Comparison of ENCODE assay signal across 1 cellular context in genomic region chr16:27778171-27778925, GRCh38.
TF ChIP-seq lines count a peak whose summit lies in the region.

No MANE protein-coding gene starts in this region.

TF ChIP-seq in WTC11, 78 proteins besides CTCF, POLR2A, EP300 and RAD21 (continued from another document):
- TF ChIP-seq, protein P1, sequence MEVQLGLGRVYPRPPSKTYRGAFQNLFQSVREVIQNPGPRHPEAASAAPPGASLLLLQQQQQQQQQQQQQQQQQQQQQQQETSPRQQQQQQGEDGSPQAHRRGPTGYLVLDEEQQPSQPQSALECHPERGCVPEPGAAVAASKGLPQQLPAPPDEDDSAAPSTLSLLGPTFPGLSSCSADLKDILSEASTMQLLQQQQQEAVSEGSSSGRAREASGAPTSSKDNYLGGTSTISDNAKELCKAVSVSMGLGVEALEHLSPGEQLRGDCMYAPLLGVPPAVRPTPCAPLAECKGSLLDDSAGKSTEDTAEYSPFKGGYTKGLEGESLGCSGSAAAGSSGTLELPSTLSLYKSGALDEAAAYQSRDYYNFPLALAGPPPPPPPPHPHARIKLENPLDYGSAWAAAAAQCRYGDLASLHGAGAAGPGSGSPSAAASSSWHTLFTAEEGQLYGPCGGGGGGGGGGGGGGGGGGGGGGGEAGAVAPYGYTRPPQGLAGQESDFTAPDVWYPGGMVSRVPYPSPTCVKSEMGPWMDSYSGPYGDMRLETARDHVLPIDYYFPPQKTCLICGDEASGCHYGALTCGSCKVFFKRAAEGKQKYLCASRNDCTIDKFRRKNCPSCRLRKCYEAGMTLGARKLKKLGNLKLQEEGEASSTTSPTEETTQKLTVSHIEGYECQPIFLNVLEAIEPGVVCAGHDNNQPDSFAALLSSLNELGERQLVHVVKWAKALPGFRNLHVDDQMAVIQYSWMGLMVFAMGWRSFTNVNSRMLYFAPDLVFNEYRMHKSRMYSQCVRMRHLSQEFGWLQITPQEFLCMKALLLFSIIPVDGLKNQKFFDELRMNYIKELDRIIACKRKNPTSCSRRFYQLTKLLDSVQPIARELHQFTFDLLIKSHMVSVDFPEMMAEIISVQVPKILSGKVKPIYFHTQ (CRISPR knock-in tag; IDR thresholded peaks at IDR 0.05): no peak
- TF ChIP-seq, protein P2, sequence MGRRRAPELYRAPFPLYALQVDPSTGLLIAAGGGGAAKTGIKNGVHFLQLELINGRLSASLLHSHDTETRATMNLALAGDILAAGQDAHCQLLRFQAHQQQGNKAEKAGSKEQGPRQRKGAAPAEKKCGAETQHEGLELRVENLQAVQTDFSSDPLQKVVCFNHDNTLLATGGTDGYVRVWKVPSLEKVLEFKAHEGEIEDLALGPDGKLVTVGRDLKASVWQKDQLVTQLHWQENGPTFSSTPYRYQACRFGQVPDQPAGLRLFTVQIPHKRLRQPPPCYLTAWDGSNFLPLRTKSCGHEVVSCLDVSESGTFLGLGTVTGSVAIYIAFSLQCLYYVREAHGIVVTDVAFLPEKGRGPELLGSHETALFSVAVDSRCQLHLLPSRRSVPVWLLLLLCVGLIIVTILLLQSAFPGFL (CRISPR knock-in tag; IDR thresholded peaks at IDR 0.05; ENCODE audit: borderline replicate concordance): no peak
- TF ChIP-seq ZNF532 (CRISPR knock-in tag; IDR thresholded peaks at IDR 0.05; ENCODE audit: borderline replicate concordance): no peak
- TF ChIP-seq FOXP1 (CRISPR knock-in tag; IDR thresholded peaks at IDR 0.05; ENCODE audit: borderline replicate concordance): no peak
- no peak for TF ChIP-seq STAT6 (CRISPR knock-in tag; conservative IDR thresholded peaks at IDR 0.05; ENCODE audit: low read depth)
- TF ChIP-seq FOXJ3 (CRISPR knock-in tag; IDR thresholded peaks at IDR 0.05; ENCODE audit: borderline replicate concordance): no peak
- no peak for TF ChIP-seq JAZF1 (CRISPR knock-in tag; IDR thresholded peaks at IDR 0.05)
- no peak for TF ChIP-seq E2F5 (CRISPR knock-in tag; IDR thresholded peaks at IDR 0.05)
- TF ChIP-seq USF1 (CRISPR knock-in tag; IDR thresholded peaks at IDR 0.05): no peak
- TF ChIP-seq PRRX2 (CRISPR knock-in tag; IDR thresholded peaks at IDR 0.05): no peak
- TF ChIP-seq, protein P3, sequence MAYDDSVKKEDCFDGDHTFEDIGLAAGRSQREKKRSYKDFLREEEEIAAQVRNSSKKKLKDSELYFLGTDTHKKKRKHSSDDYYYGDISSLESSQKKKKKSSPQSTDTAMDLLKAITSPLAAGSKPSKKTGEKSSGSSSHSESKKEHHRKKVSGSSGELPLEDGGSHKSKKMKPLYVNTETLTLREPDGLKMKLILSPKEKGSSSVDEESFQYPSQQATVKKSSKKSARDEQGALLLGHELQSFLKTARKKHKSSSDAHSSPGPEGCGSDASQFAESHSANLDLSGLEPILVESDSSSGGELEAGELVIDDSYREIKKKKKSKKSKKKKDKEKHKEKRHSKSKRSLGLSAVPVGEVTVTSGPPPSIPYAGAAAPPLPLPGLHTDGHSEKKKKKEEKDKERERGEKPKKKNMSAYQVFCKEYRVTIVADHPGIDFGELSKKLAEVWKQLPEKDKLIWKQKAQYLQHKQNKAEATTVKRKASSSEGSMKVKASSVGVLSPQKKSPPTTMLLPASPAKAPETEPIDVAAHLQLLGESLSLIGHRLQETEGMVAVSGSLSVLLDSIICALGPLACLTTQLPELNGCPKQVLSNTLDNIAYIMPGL (CRISPR knock-in tag; IDR thresholded peaks at IDR 0.05): no peak
- no peak for TF ChIP-seq ATF2 (CRISPR knock-in tag; IDR thresholded peaks at IDR 0.05; ENCODE audit: borderline replicate concordance, low read depth)
- no peak for TF ChIP-seq GRHL2 (CRISPR knock-in tag; IDR thresholded peaks at IDR 0.05; ENCODE audit: insufficient replicate concordance, severe bottlenecking)
- no peak for TF ChIP-seq ARID4B (CRISPR knock-in tag; IDR thresholded peaks at IDR 0.05; ENCODE audit: borderline replicate concordance)
- no peak for TF ChIP-seq TEAD4 (CRISPR knock-in tag; IDR thresholded peaks at IDR 0.05)
- no peak for TF ChIP-seq E2F1 (CRISPR knock-in tag; IDR thresholded peaks at IDR 0.05)
